25 cellular contexts compared by ENCODE assay signal in the genomic region with DNA sequence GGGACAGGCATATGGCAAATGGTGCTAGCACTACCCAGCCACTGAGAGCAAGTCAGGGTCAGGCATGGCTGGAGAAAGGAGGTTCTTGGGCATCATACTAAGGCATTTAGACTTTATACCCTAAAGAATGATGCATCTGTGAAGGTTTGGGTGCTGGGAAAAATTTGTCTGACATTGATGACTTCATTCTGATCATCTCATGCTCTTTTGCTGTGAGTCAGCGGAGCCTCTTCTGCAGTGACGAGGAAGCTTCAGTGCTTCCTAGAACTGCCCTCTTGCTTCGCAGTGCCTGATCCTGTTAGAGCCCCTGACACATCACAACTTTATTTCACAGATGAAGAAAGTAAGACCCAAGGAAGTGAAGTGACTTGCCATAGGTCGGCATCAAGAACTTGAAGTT.
DNase-seq lines count a peak whose midpoint lies in the region; ATAC-seq, FAIRE-seq and TF ChIP-seq lines count a peak whose summit lies in the region.
"Had no signal": no experiment of that assay in that cellular context is flagged by ENCODE, and none has a peak within 500 bp of the region (broad histone marks: within the 10 kb centered on the region; RNA-seq: fewer than 3 reads in every experiment).

No MANE protein-coding gene starts in this region.

- no peak overlapping the region for H3K27ac ChIP-seq in IMR-90 (ENCODE audit: insufficient read depth, low read length)
- no peak overlapping the region for H3K27ac ChIP-seq in mesenchymal stem cell (ENCODE audit: low read length, poor library complexity, severe bottlenecking)
- H3K27ac ChIP-seq: adrenal gland, dorsolateral prefrontal cortex, gastroesophageal sphincter, parathyroid adenoma, sigmoid colon, suprapubic skin, VCaP had no signal

- no TSS peak for BruUV-seq in IMR-90 (replicated peaks; lab: Mats Ljungman, UMichigan)

- FAIRE-seq in H54 (lab: Jason Lieb, UNC) = no peak
- FAIRE-seq: GM12892, HepG2 had no signal

- H2AK9ac ChIP-seq in IMR-90 (replicated peaks; ENCODE audit: low read depth, low read length, poor library complexity) = no peak overlapping the region

- no peak for TF ChIP-seq RAD21 in IMR-90 (IDR thresholded peaks at IDR 0.05; ENCODE audit: low read length)

- no peak overlapping the region for H3K4me3 ChIP-seq in IMR-90 (ENCODE audit: insufficient read depth, low read depth, low read length)
- no peak overlapping the region for H3K4me3 ChIP-seq in choroid plexus epithelial cell (ENCODE audit: low read depth, low read length)
- no peak overlapping the region for H3K4me3 ChIP-seq in mesenchymal stem cell (ENCODE audit: insufficient read depth in 1 of 2, low read depth in 1 of 2, low read length in 2 of 2)
- H3K4me3 ChIP-seq: adrenal gland, dorsolateral prefrontal cortex, gastroesophageal sphincter, sigmoid colon, suprapubic skin had no signal

- H2BK15ac ChIP-seq in IMR-90 (ENCODE audit: low read depth, low read length) (peak overlapping the region; percentile 27; the same call in 1 of the 3 replicates), mesenchymal stem cell (ENCODE audit: low read depth, poor library complexity, severe bottlenecking) (no peak overlapping the region)

- H2BK5ac ChIP-seq in IMR-90 (ENCODE audit: low read depth, low read length, poor library complexity, severe bottlenecking) (no peak overlapping the region), mesenchymal stem cell (ENCODE audit: low read depth, low read length, poor library complexity, severe bottlenecking) (no peak overlapping the region)

- no CpG with 5 or more reads among the region's 4 CpGs for WGBS in IMR-90 (ENCODE audit: extremely low coverage in 2 of 2, insufficient read length in 1 of 2), 2 experiments
- 78% methylated on average over 3 of the region's 4 CpGs for WGBS in mesenchymal stem cell

- ATAC-seq in IMR-90 (ENCODE audit: low read depth) = no peak
- no peak for ATAC-seq in GM19467 (IDR thresholded peaks at IDR 0.05; ENCODE audit: unreplicated experiment)
- ATAC-seq: gastroesophageal sphincter, HepG2, left cardiac atrium had no signal

- H3K23ac ChIP-seq in IMR-90 (ENCODE audit: low read depth, low read length) (peak overlapping the region; percentile 29; the same call in 1 of the 2 replicates), mesenchymal stem cell (ENCODE audit: low read length in 2 of 2) (no peak overlapping the region)

- intact Hi-C loops in IMR-90 (cut with micrococcal nuclease) = no loop called here

- H3K56ac ChIP-seq in IMR-90 (ENCODE audit: extremely low read depth, insufficient read depth, low read length) = no peak overlapping the region

- CTCF ChIA-PET in IMR-90 (lab: Yijun Ruan, JAX) = no interaction called here

- H4K5ac ChIP-seq in IMR-90 (ENCODE audit: low read depth, low read length) = 0 out of 2 replicates have a peak overlapping the region, but pooled peaks have one; percentile 39

- peaks cover 2% of the 10 kb centered on the region; the same call in 1 of the 2 replicates for H3K9me1 ChIP-seq in IMR-90 (ENCODE audit: insufficient read depth, low read length)

- no peak overlapping the region for H2BK20ac ChIP-seq in IMR-90 (ENCODE audit: low read depth, low read length)

- H2BK120ac ChIP-seq in IMR-90 (ENCODE audit: low read depth, low read length) (no peak overlapping the region; the same call in 1 of the 2 replicates), mesenchymal stem cell (ENCODE audit: low read depth, low read length) (no peak overlapping the region)

- H4K91ac ChIP-seq in IMR-90 (ENCODE audit: insufficient read depth, low read depth, low read length) = no peak overlapping the region
- no peak overlapping the region for H4K91ac ChIP-seq in mesenchymal stem cell (ENCODE audit: low read length)

- TF ChIP-seq CTCF in IMR-90 (conservative IDR thresholded peaks at IDR 0.05; ENCODE audit: low read depth, low read length) (no peak), choroid plexus epithelial cell (conservative IDR thresholded peaks at IDR 0.05; ENCODE audit: low read depth, low read length) (no peak)

- H3K9me3 ChIP-seq in IMR-90 (ENCODE audit: control insufficient read depth, insufficient read depth, low read length) = no peaks in the 10 kb centered on the region
- H3K9me3 ChIP-seq in mesenchymal stem cell (ENCODE audit: control insufficient read depth, low read length) = no peaks in the 10 kb centered on the region
- H3K9me3 ChIP-seq: adrenal gland, gastroesophageal sphincter, sigmoid colon, suprapubic skin had no signal

- H3K4me1 ChIP-seq in IMR-90 (ENCODE audit: control insufficient read depth, insufficient read depth, low read length) (peaks cover 3% of the 10 kb centered on the region; the same call in 1 of the 2 replicates), mesenchymal stem cell (ENCODE audit: control insufficient read depth, insufficient read depth, low read depth, low read length) (peaks cover 7% of the 10 kb centered on the region)
- H3K4me1 ChIP-seq: adrenal gland, gastroesophageal sphincter, parathyroid adenoma, sigmoid colon had no signal

- no peaks in the 10 kb centered on the region for H3K79me1 ChIP-seq in IMR-90 (ENCODE audit: low read depth in 1 of 2, low read length in 2 of 2)
- H3K79me1 ChIP-seq in mesenchymal stem cell (replicated peaks; ENCODE audit: low read length, poor library complexity, severe bottlenecking) = no peaks in the 10 kb centered on the region

- H3K18ac ChIP-seq in IMR-90 (ENCODE audit: low read depth, low read length) (no peak overlapping the region), mesenchymal stem cell (ENCODE audit: low read depth in 1 of 2, low read length in 2 of 2) (no peak overlapping the region)

- H3K9ac ChIP-seq in IMR-90 (ENCODE audit: low read depth, low read length) = no peak overlapping the region
- no peak overlapping the region for H3K9ac ChIP-seq in mesenchymal stem cell (ENCODE audit: low read length)
- H3K9ac ChIP-seq: parathyroid adenoma had no signal

- H3K27me3 ChIP-seq in IMR-90 (ENCODE audit: control insufficient read depth, insufficient read depth, low read length) (peaks cover 2% of the 10 kb centered on the region; the same call in 1 of the 2 replicates), mesenchymal stem cell (ENCODE audit: control insufficient read depth in 1 of 2, insufficient read depth in 1 of 2, low read length in 2 of 2) (no peaks in the 10 kb centered on the region)
- H3K27me3 ChIP-seq: adrenal gland, dorsolateral prefrontal cortex, gastroesophageal sphincter, sigmoid colon, suprapubic skin had no signal

- H3K36me3 ChIP-seq in IMR-90 (ENCODE audit: control insufficient read depth, insufficient read depth, low read length) = no peaks in the 10 kb centered on the region
- H3K36me3 ChIP-seq in mesenchymal stem cell (ENCODE audit: control insufficient read depth in 1 of 2, insufficient read depth in 2 of 2, low read depth in 1 of 2, low read length in 2 of 2) = no peaks in the 10 kb centered on the region
- H3K36me3 ChIP-seq: adrenal gland, gastroesophageal sphincter, sigmoid colon, suprapubic skin had no signal

- H3K4me2 ChIP-seq in IMR-90 (ENCODE audit: low read depth, low read length) (no peak overlapping the region), mesenchymal stem cell (ENCODE audit: low read length, poor library complexity, severe bottlenecking) (no peak overlapping the region)

- 0 out of 4 replicates have a peak overlapping the region, but pooled peaks of 1 of the 2 experiments have one; percentile 29 for H4K8ac ChIP-seq in IMR-90 (ENCODE audit: low read depth in 2 of 2, low read length in 2 of 2)
- no peak overlapping the region for H4K8ac ChIP-seq in mesenchymal stem cell (ENCODE audit: low read length)

- no peak overlapping the region for H2AK5ac ChIP-seq in IMR-90 (ENCODE audit: low read depth, low read length)
- H2AK5ac ChIP-seq in mesenchymal stem cell (ENCODE audit: low read length, severe bottlenecking) = no peak overlapping the region

- TF ChIP-seq POLR2A in IMR-90 (IDR thresholded peaks at IDR 0.05; ENCODE audit: low read depth, low read length) = no peak
- no peak for TF ChIP-seq POLR2A in H54 (IDR thresholded peaks at IDR 0.05; ENCODE audit: low read depth, low read length)

- no peaks in the 10 kb centered on the region for H4K20me1 ChIP-seq in IMR-90 (ENCODE audit: insufficient read depth, low read length)

- peak overlapping the region; percentile 54; the same call in 1 of the 2 replicates for H3K4ac ChIP-seq in IMR-90 (ENCODE audit: low read depth, low read length)
- no peak overlapping the region for H3K4ac ChIP-seq in mesenchymal stem cell (ENCODE audit: low read depth in 1 of 2, low read length in 2 of 2)

- POLR2A ChIA-PET in IMR-90 (lab: Charles Lee; ENCODE audit: unreplicated experiment) = no interaction called here

- H2BK12ac ChIP-seq in mesenchymal stem cell (ENCODE audit: low read length in 2 of 2) = no peak overlapping the region

- H2AFZ ChIP-seq in IMR-90 (replicated peaks; ENCODE audit: low read length, poor library complexity) (no peak overlapping the region), mesenchymal stem cell (ENCODE audit: low read depth, low read length) (no peak overlapping the region)
- H2AFZ ChIP-seq: parathyroid adenoma had no signal

- in situ Hi-C loops in IMR-90 (cut with MboI; ENCODE audit: low sequenced_read_pairs) = no loop called here
- in situ Hi-C loops in KBM-7 (cut with MboI; ENCODE audit: low pct_unique_long_range_greater_than_20kb, low sequenced_read_pairs) = no loop called here

- H3K14ac ChIP-seq in IMR-90 (replicated peaks; ENCODE audit: low read depth, low read length) (no peak overlapping the region), mesenchymal stem cell (ENCODE audit: low read length in 2 of 2) (no peak overlapping the region)

- dilution Hi-C loops in IMR-90 (cut with HindIII; ENCODE audit: low sequenced_read_pairs, unreplicated experiment) = no loop called here

- DNase-seq in Daoy (ENCODE audit: low read depth) = peak; percentile 36
- DNase-seq in IMR-90 = peak; percentile 69
- peak; percentile 57 for DNase-seq in choroid plexus epithelial cell (ENCODE audit: low read depth)
- peak; percentile 44 for DNase-seq in mesenchymal stem cell
- no peak for DNase-seq in NCI-H2081 treated with DMSO at 0.1 percent for 48 hours (lab: John Stamatoyannopoulos, UW)
- DNase-seq in H54 (ENCODE audit: insufficient read length, low spot score) = no peak
- no peak for DNase-seq in KBM-7
- DNase-seq: activated gamma-delta T cell, adrenal gland, caudate nucleus, dorsolateral prefrontal cortex, left cardiac atrium, mesendoderm, naive B cell, NCI-H1436 treated with DMSO at 0.1 percent for 48 hours, NCI-H2227 treated with DMSO at 0.1 percent for 48 hours, sigmoid colon, T-helper 2 cell had no signal

TF ChIP-seq in IMR-90, 13 proteins besides CTCF, POLR2A, EP300 and RAD21 (continues in another document):
- TF ChIP-seq MAZ (IDR thresholded peaks at IDR 0.05; ENCODE audit: borderline replicate concordance, low read depth, low read length) = no peak
- no peak for TF ChIP-seq RFX5 (IDR thresholded peaks at IDR 0.05; ENCODE audit: low read depth, low read length)
- no peak for TF ChIP-seq MAFK (IDR thresholded peaks at IDR 0.05; ENCODE audit: low read depth, low read length)
- TF ChIP-seq SMC3 (IDR thresholded peaks at IDR 0.05; ENCODE audit: low read depth, low read length) = no peak
- no peak for TF ChIP-seq FOS (IDR thresholded peaks at IDR 0.05; ENCODE audit: low read depth, low read length)
- TF ChIP-seq BHLHE40 (IDR thresholded peaks at IDR 0.05; ENCODE audit: low read depth, low read length) = no peak
- no peak for TF ChIP-seq NFE2L2 (IDR thresholded peaks at IDR 0.05; ENCODE audit: low read depth, low read length)
- no peak for TF ChIP-seq CHD1 (IDR thresholded peaks at IDR 0.05; ENCODE audit: low read depth, low read length)

Comparison
In these comparisons a context has a peak if more than half of its experiments do, and no peak if none do; other contexts are left out.
1. DNase-seq: peak in Daoy (single experiment), IMR-90 (single experiment), choroid plexus epithelial cell (single experiment) and mesenchymal stem cell (single experiment); none in NCI-H2081 treated with DMSO at 0.1 percent for 48 hours (single experiment), H54 (single experiment) and KBM-7 (single experiment).